In the genomic region with DNA sequence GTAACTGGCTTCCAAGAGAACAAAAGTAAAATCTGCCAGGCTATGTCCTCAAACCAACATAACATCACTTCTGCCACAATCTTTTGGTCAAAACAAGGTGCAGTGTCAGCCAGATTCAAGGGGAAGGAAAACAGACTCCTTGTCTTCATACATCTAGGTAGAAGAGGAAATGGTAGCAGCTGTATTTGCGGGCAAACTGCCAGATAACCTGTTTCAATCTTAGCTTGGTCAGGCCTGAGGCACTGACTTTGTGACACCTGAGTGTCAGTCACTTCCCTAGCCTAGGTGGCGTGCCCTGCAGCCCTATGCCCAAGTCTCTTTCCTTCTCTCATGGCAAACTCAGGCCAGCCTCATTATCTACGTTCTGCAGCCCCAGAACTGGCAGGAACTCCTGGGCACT, we compare ENCODE assay signal across 10 cellular contexts.
A peak's percentile ranks its signal among the peaks of the same experiment; 100 is the strongest.
DNase-seq lines count a peak whose midpoint lies in the region; ATAC-seq and TF ChIP-seq lines count a peak whose summit lies in the region.
"Had no signal": no experiment of that assay in that cellular context is flagged by ENCODE, and none has a peak within 500 bp of the region (broad histone marks: within the 10 kb centered on the region; RNA-seq: fewer than 3 reads in every experiment).

No MANE protein-coding gene starts in this region.

- H3K9me3 Mint-ChIP-seq in osteocyte (ENCODE audit: unreplicated experiment), result no peaks in the 10 kb centered on the region

- no peak for TF ChIP-seq CTCF in osteocyte (IDR thresholded peaks at IDR 0.05)

- peaks cover 8% of the 10 kb centered on the region for H3K4me1 Mint-ChIP-seq in osteocyte (ENCODE audit: unreplicated experiment)

- no peak overlapping the region for H3K27ac Mint-ChIP-seq in osteocyte (ENCODE audit: unreplicated experiment)

- DNase-seq in NCI-H748 (lab: John Stamatoyannopoulos, UW; ENCODE audit: unreplicated experiment), result peak; percentile 21
- no peak for DNase-seq in NCI-H748 treated with DMSO at 0.1 percent for 48 hours (lab: John Stamatoyannopoulos, UW)
- peak; percentile 34 for DNase-seq in osteocyte (ENCODE audit: extremely low spot score, unreplicated experiment)
- DNase-seq in NCI-H526 treated with DMSO at 0.1 percent for 48 hours (lab: John Stamatoyannopoulos, UW), result no peak
- no peak for DNase-seq in SK-N-DZ (ENCODE audit: low spot score)
- DNase-seq: activated CD8-positive, alpha-beta memory T cell treated with anti-CD3 and anti-CD28 coated beads, Interleukin-2, amount 50 U/mL, for 48 hours; Right ventricle myocardium superior had no signal

- no peaks in the 10 kb centered on the region for H3K27me3 Mint-ChIP-seq in osteocyte (ENCODE audit: unreplicated experiment)

- no peak overlapping the region for H3K4me3 Mint-ChIP-seq in osteocyte (ENCODE audit: unreplicated experiment)

- H3K36me3 Mint-ChIP-seq in osteocyte (ENCODE audit: unreplicated experiment), result no peaks in the 10 kb centered on the region

- ATAC-seq in GM21529 (IDR thresholded peaks at IDR 0.05; ENCODE audit: unreplicated experiment) (peak; percentile 89), HG03521 (IDR thresholded peaks at IDR 0.05; ENCODE audit: unreplicated experiment) (peak; percentile 65), GM21367 (IDR thresholded peaks at IDR 0.05; ENCODE audit: unreplicated experiment) (no peak)

Comparison
In these comparisons a context has a peak if more than half of its experiments do, and no peak if none do; other contexts are left out.
1. DNase-seq: peak in NCI-H748 (single experiment) and osteocyte (single experiment); none in NCI-H748 treated with DMSO at 0.1 percent for 48 hours (single experiment), NCI-H526 treated with DMSO at 0.1 percent for 48 hours (single experiment) and SK-N-DZ (single experiment).